Comparison of ENCODE assay signal across 8 cellular contexts in genomic region chr6:44222486-44222986, GRCh38. TPM values are rescaled to one million over a fixed set of nuclear protein-coding genes. Genes with fewer than 3 reads are reported as not detected.
A peak's percentile ranks its signal among the peaks of the same experiment; 100 is the strongest.
DNase-seq lines count a peak whose midpoint lies in the region; ATAC-seq and TF ChIP-seq lines count a peak whose summit lies in the region.

No MANE protein-coding gene starts in this region.

- H3K4me1 Mint-ChIP-seq in progenitor cell of endocrine pancreas (ENCODE audit: low read depth) = peaks cover 42% of the 10 kb centered on the region

- no peak for TF ChIP-seq POLR2A in erythroblast (IDR thresholded peaks at IDR 0.05; ENCODE audit: low read length)

- no peaks in the 10 kb centered on the region for H3K36me3 Mint-ChIP-seq in progenitor cell of endocrine pancreas (ENCODE audit: insufficient read depth)

- peaks cover 27% of the 10 kb centered on the region for H3K27me3 Mint-ChIP-seq in progenitor cell of endocrine pancreas

- H3K4me1 ChIP-seq in RWPE2 (ENCODE audit: insufficient read depth, poor library complexity, severe bottlenecking) (peaks cover 13% of the 10 kb centered on the region), esophagus (ENCODE audit: control insufficient read depth in 2 of 2, insufficient read depth in 2 of 2, low read length in 1 of 2) (peaks cover 0 to 15% of the 10 kb centered on the region in 2 donors)

- peaks cover 2% of the 10 kb centered on the region; the same call in 1 of the 2 replicates for H3K36me3 ChIP-seq in RWPE2 (ENCODE audit: low read depth)
- no peaks in the 10 kb centered on the region for H3K36me3 ChIP-seq in esophagus (ENCODE audit: control insufficient read depth in 2 of 2, insufficient read depth in 2 of 2, low read length in 1 of 2)

- H3K27ac Mint-ChIP-seq in progenitor cell of endocrine pancreas = no peak overlapping the region

- WGBS in esophagus, 2 donors = 50 to 51% methylated on average over 9 of the region's 9 CpGs

- no peaks in the 10 kb centered on the region for H3K9me3 ChIP-seq in RWPE2 (ENCODE audit: severe bottlenecking)
- no peaks in the 10 kb centered on the region for H3K9me3 ChIP-seq in esophagus (ENCODE audit: control insufficient read depth in 2 of 2, insufficient read depth in 1 of 2, low read depth in 1 of 2, low read length in 1 of 2)

- H3K27me3 ChIP-seq in RWPE2 (ENCODE audit: insufficient read depth, poor library complexity, severe bottlenecking) (no peaks in the 10 kb centered on the region), esophagus (ENCODE audit: control insufficient read depth in 1 of 2, insufficient read depth in 2 of 2, low read length in 2 of 2) (no peaks in the 10 kb centered on the region)

- no peak for TF ChIP-seq CTCF in RWPE2 (IDR thresholded peaks at IDR 0.05; ENCODE audit: poor library complexity, severe bottlenecking)
- no peak for TF ChIP-seq CTCF in progenitor cell of endocrine pancreas (IDR thresholded peaks at IDR 0.05; ENCODE audit: unreplicated experiment)

- ATAC-seq in RWPE2 (ENCODE audit: low read depth) = no peak
- no peak for ATAC-seq in GM19452 (IDR thresholded peaks at IDR 0.05; ENCODE audit: unreplicated experiment)

- H3K27ac ChIP-seq in RWPE2 (ENCODE audit: poor library complexity, severe bottlenecking) = peak overlapping the region; percentile 56
- H3K27ac ChIP-seq in esophagus (ENCODE audit: low read depth in 2 of 2, low read length in 1 of 2) = peak overlapping the region; percentile 53 to 81

- peak overlapping the region; percentile 68 for H3K4me3 Mint-ChIP-seq in progenitor cell of endocrine pancreas (ENCODE audit: low read depth)

- no peaks in the 10 kb centered on the region for H3K9me3 Mint-ChIP-seq in progenitor cell of endocrine pancreas (ENCODE audit: low read depth)

- DNase-seq in Daoy (ENCODE audit: low read depth) (peak; percentile 42), RWPE2 (ENCODE audit: low spot score) (no peak), progenitor cell of endocrine pancreas (ENCODE audit: low spot score, unreplicated experiment) (no peak), HCEC 1CT (no peak), erythroblast (lab: John Stamatoyannopoulos, UW) (no peak), middle frontal gyrus (ENCODE audit: extremely low spot score, low spot score) (no peak)

- H3K4me3 ChIP-seq in RWPE2 (ENCODE audit: severe bottlenecking) = no peak overlapping the region
- H3K4me3 ChIP-seq in esophagus (ENCODE audit: low read depth in 1 of 2, low read length in 2 of 2) = peak overlapping the region in 1 of 2 donors; percentile 48

RNA-seq across cellular contexts. Expression of gene SLC29A1, which starts 0.9 kb away (rescaled TPM):
- 14.7 and 20.4 TPM in 2 replicates for total RNA-seq in Daoy (2014; rRNA removed; shearing (Covaris generic))
- polyA plus RNA-seq in esophagus = 10 to 100 TPM; 11.6 to 18.5 TPM
- total RNA-seq in progenitor cell of endocrine pancreas = 24.1 and 26.2 TPM in 2 replicates

RNA-seq across cellular contexts. Expression of gene MYMX, which starts 5.8 kb away (rescaled TPM):
- total RNA-seq in Daoy (2014; rRNA removed; shearing (Covaris generic)) = not detected in 2 replicates
- under 1 TPM in 1 of 2 donors, not detected in 1; 0.05 TPM for polyA plus RNA-seq in esophagus
- total RNA-seq in progenitor cell of endocrine pancreas = not detected in 2 replicates

RNA-seq across cellular contexts. Expression of gene HSP90AB1, which starts 24.4 kb away (rescaled TPM):
- 2,636 and 2,780 TPM in 2 replicates for total RNA-seq in Daoy (2014; rRNA removed; shearing (Covaris generic))
- 100 to 1,000 TPM; 129 to 403 TPM for polyA plus RNA-seq in esophagus
- 1,214 and 1,216 TPM in 2 replicates for total RNA-seq in progenitor cell of endocrine pancreas

RNA-seq across cellular contexts. Expression of gene SLC35B2, which starts 34.8 kb away (rescaled TPM):
- total RNA-seq in Daoy (2014; rRNA removed; shearing (Covaris generic)) = 86.8 and 92.8 TPM in 2 replicates
- polyA plus RNA-seq in esophagus = 10 to 100 TPM in 1 of 2 donors, 1 to 10 TPM in 1; 4.3 to 13.0 TPM
- total RNA-seq in progenitor cell of endocrine pancreas = 45.9 and 50.3 TPM in 2 replicates

RNA-seq across cellular contexts. Expression of gene NFKBIE, which starts 42.8 kb away (rescaled TPM):
- total RNA-seq in Daoy (2014; rRNA removed; shearing (Covaris generic)) = 42.3 and 56.3 TPM in 2 replicates
- polyA plus RNA-seq in esophagus = 1 to 10 TPM; 3.8 to 8.1 TPM
- 7.1 TPM in 2 replicates for total RNA-seq in progenitor cell of endocrine pancreas
